In genomic region chr15:45200799-45201556, GRCh38 we compare ENCODE assay signal across 8 cellular contexts. TPM values are rescaled to one million over a fixed set of nuclear protein-coding genes. Genes with fewer than 3 reads are reported as not detected.
A peak's percentile ranks its signal among the peaks of the same experiment; 100 is the strongest.
DNase-seq lines count a peak whose midpoint lies in the region; ATAC-seq and TF ChIP-seq lines count a peak whose summit lies in the region.

No MANE protein-coding gene starts in this region.

- H3K27me3 ChIP-seq in MM.1S (replicated peaks; ENCODE audit: insufficient read depth, low read length) (no peaks in the 10 kb centered on the region), thoracic aorta (replicated peaks; ENCODE audit: insufficient read depth) (no peaks in the 10 kb centered on the region)

- peak overlapping the region; percentile 93 for H3K9ac ChIP-seq in MM.1S (ENCODE audit: low read length)

- TF ChIP-seq CTCF in MM.1S (IDR thresholded peaks at IDR 0.05; ENCODE audit: low read length) (no peak), glutamatergic neuron (IDR thresholded peaks at IDR 0.05; ENCODE audit: partially characterized antibody, unreplicated experiment) (no peak), omental fat pad (IDR thresholded peaks at IDR 0.05) (no peak), thoracic aorta (IDR thresholded peaks at IDR 0.05) (no peak)

- H3K9me3 Mint-ChIP-seq in glutamatergic neuron (ENCODE audit: unreplicated experiment), result peaks cover 4% of the 10 kb centered on the region

- H3K27ac ChIP-seq in MM.1S (ENCODE audit: low read length), result peak overlapping the region; percentile 99
- H3K27ac ChIP-seq in thoracic aorta, result peak overlapping the region; percentile 97 to 99

- H3F3A ChIP-seq in MM.1S (ENCODE audit: insufficient read depth, low read length), result peaks cover 41% of the 10 kb centered on the region

- peak overlapping the region; percentile 97 for H3K4me2 ChIP-seq in MM.1S (ENCODE audit: low read depth, low read length)

- peak overlapping the region; percentile 95 for H3K4me3 ChIP-seq in MM.1S (ENCODE audit: low read length)
- H3K4me3 ChIP-seq in thoracic aorta, result peak overlapping the region; percentile 75

- H3K4me1 Mint-ChIP-seq in glutamatergic neuron (ENCODE audit: low read depth, unreplicated experiment), result peaks cover 9% of the 10 kb centered on the region

- H4K20me1 ChIP-seq in MM.1S (ENCODE audit: insufficient read depth, low read length), result no peaks in the 10 kb centered on the region

- H3K27ac Mint-ChIP-seq in glutamatergic neuron (ENCODE audit: unreplicated experiment), result no peak overlapping the region

- peaks cover 20% of the 10 kb centered on the region for H3K27me3 Mint-ChIP-seq in glutamatergic neuron (ENCODE audit: unreplicated experiment)

- H2AFZ ChIP-seq in MM.1S (ENCODE audit: low read length), result peak overlapping the region; percentile 98

- DNase-seq in AG08395 (ENCODE audit: low spot score), result peak; percentile 57
- peak; percentile 72 for DNase-seq in MM.1S
- peak; percentile 88 for DNase-seq in SK-MEL-5 (ENCODE audit: low read depth, low spot score)
- peak; percentile 82 for DNase-seq in activated naive CD4-positive, alpha-beta T cell treated with Interleukin-2 at 50 U/mL for 16 hours
- DNase-seq in glutamatergic neuron, result peak; percentile 82
- DNase-seq in omental fat pad (ENCODE audit: low spot score), result peak; percentile 48
- DNase-seq in thoracic aorta (ENCODE audit: low spot score), result peak; percentile 45

- H3K36me3 ChIP-seq in MM.1S (replicated peaks; ENCODE audit: insufficient read depth, low read length) (no peaks in the 10 kb centered on the region), thoracic aorta (no peaks in the 10 kb centered on the region)

- H3K4me1 ChIP-seq in MM.1S (ENCODE audit: low read length), result 0 out of 2 replicates have a peak, but pooled peaks cover 7% of the 10 kb centered on the region
- H3K4me1 ChIP-seq in thoracic aorta (ENCODE audit: control insufficient read depth in 1 of 2, low read depth in 2 of 2), result peaks cover 0 to 25% of the 10 kb centered on the region in 2 donors

- in situ Hi-C loops in SK-MEL-5 (cut with HindIII; ENCODE audit: low pct_unique_long_range_greater_than_20kb, low sequenced_read_pairs), result loop anchor here (10.0 kb wide), 1 partner anchor 204 kb away; a partner anchor contains a TSS

- H3K36me3 Mint-ChIP-seq in glutamatergic neuron (ENCODE audit: unreplicated experiment), result no peaks in the 10 kb centered on the region

- no peaks in the 10 kb centered on the region for H3K9me2 ChIP-seq in MM.1S (replicated peaks; ENCODE audit: insufficient read depth, low read length)

- H3K9me3 ChIP-seq in MM.1S (replicated peaks; ENCODE audit: insufficient read depth, low read length), result no peaks in the 10 kb centered on the region
- no peaks in the 10 kb centered on the region for H3K9me3 ChIP-seq in thoracic aorta

- H3K4me3 Mint-ChIP-seq in glutamatergic neuron (ENCODE audit: unreplicated experiment), result no peak overlapping the region

- H3K79me2 ChIP-seq in MM.1S (ENCODE audit: low read length), result no peaks in the 10 kb centered on the region

- peak; percentile 7 for ATAC-seq in GM19455 (IDR thresholded peaks at IDR 0.05; ENCODE audit: unreplicated experiment)
- no peak for ATAC-seq in omental fat pad (ENCODE audit: low FRiP score)
- no peak for ATAC-seq in thoracic aorta (ENCODE audit: insufficient number of reproducible peaks, low FRiP score, low read depth)

RNA-seq across cellular contexts. Expression of gene SHF, which starts 13.2 kb away (rescaled TPM):
- total RNA-seq in SK-MEL-5 (2014; rRNA removed; shearing (Covaris generic)), result 3.4 and 5.5 TPM in 2 replicates
- polyA plus RNA-seq in SK-MEL-5 (2015; cell fraction: cytosol; rRNA removed), result 6.4 and 7.4 TPM in 2 replicates
- polyA plus RNA-seq in SK-MEL-5 (2015; cell fraction: nucleus; rRNA removed), result 3.8 and 4.6 TPM in 2 replicates
- total RNA-seq in glutamatergic neuron (ENCODE audit: unreplicated experiment), result 309 TPM
- 10 to 100 TPM in 1 of 4 donors, 1 to 10 TPM in 3; 1.9 to 10.5 (median 3.7) TPM for total RNA-seq in omental fat pad
- 10 to 100 TPM; 15.1 to 18.7 TPM for total RNA-seq in thoracic aorta

RNA-seq across cellular contexts. Expression of gene SLC28A2, which starts 51.1 kb away (rescaled TPM):
- total RNA-seq in SK-MEL-5 (2014; rRNA removed; shearing (Covaris generic)), result not detected in 2 replicates
- polyA plus RNA-seq in SK-MEL-5 (2015; cell fraction: cytosol; rRNA removed), result not detected in 2 replicates
- polyA plus RNA-seq in SK-MEL-5 (2015; cell fraction: nucleus; rRNA removed), result not detected in 2 replicates
- total RNA-seq in glutamatergic neuron (ENCODE audit: unreplicated experiment) (not detected), omental fat pad (not detected), thoracic aorta (not detected)

Comparison
In these comparisons a context has a peak if more than half of its experiments do, and no peak if none do; other contexts are left out.
1. RNA of gene SHF, which starts 13.2 kb away (total RNA-seq): 309 TPM in glutamatergic neuron (single experiment); 15.1 to 18.7 TPM in thoracic aorta, 3.4 to 5.5 TPM in SK-MEL-5 and 1.9 to 10.5 TPM in omental fat pad; every median in the first group is over 10 times any median in the second.
2. Peak in every context shown above with its lines, with median percentiles within 50 percentile points of each other: DNase-seq.